ENCODE assay signal across 21 cellular contexts in the genomic region with DNA sequence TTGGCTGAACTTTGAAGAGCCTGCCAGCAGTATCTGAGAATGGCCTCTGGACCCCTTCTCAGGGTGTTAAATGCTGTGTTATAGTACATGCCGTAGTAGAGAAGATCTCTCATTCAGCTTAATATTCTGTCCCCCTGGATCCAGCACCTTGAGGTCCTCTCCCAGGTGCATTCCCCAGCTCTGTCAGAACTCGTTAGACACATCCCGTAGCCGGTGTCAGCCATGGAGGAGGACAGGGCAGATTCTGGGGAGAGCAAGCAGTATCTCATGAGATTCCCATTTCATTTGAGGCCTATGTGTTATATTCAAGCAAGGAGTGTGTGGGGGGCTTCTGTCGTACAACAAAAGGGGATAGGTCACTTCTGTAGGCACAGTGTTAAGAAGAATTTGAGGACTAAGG. TPM values are rescaled to one million over a fixed set of nuclear protein-coding genes. Genes with fewer than 3 reads are reported as not detected.
DNase-seq lines count a peak whose midpoint lies in the region; ATAC-seq and TF ChIP-seq lines count a peak whose summit lies in the region.
"Had no signal": no experiment of that assay in that cellular context is flagged by ENCODE, and none has a peak within 500 bp of the region (broad histone marks: within the 10 kb centered on the region; RNA-seq: fewer than 3 reads in every experiment).

No MANE protein-coding gene starts in this region.

- H3K27me3 ChIP-seq in spleen (replicated peaks in 1 of 7): no peaks in the 10 kb centered on the region
- H3K27me3 ChIP-seq: BE2C had no signal

- no peak overlapping the region for H3K27ac ChIP-seq in spleen
- H3K27ac ChIP-seq: HL-60, KMS-11 had no signal

- H3K4me1 Mint-ChIP-seq in activated naive CD4-positive, alpha-beta T cell treated with anti-CD3 and anti-CD28 coated beads, Interleukin-2, amount 10 ng/mL, durations not matched to agents 7 days and 5 days: peaks cover 38% of the 10 kb centered on the region
- peaks cover 60% of the 10 kb centered on the region for H3K4me1 Mint-ChIP-seq in activated B cell treated with CpG ODN at 0.5 μM for 24 hours
- peaks cover 16% of the 10 kb centered on the region for H3K4me1 Mint-ChIP-seq in glutamatergic neuron (ENCODE audit: low read depth, unreplicated experiment)
- peaks cover 9% of the 10 kb centered on the region for H3K4me1 Mint-ChIP-seq in activated CD8-positive, alpha-beta memory T cell treated with anti-CD3 and anti-CD28 coated beads, Interleukin-2, amount 10 ng/mL, durations not matched to agents 7 days and 5 days

- H3K9me3 Mint-ChIP-seq in activated naive CD4-positive, alpha-beta T cell treated with anti-CD3 and anti-CD28 coated beads, Interleukin-2, amount 10 ng/mL, durations not matched to agents 7 days and 5 days: no peaks in the 10 kb centered on the region
- no peaks in the 10 kb centered on the region for H3K9me3 Mint-ChIP-seq in activated B cell treated with CpG ODN at 0.5 μM for 24 hours
- H3K9me3 Mint-ChIP-seq in glutamatergic neuron (ENCODE audit: unreplicated experiment): peaks cover 2% of the 10 kb centered on the region
- no peaks in the 10 kb centered on the region for H3K9me3 Mint-ChIP-seq in activated CD8-positive, alpha-beta memory T cell treated with anti-CD3 and anti-CD28 coated beads, Interleukin-2, amount 10 ng/mL, durations not matched to agents 7 days and 5 days (ENCODE audit: low read depth)
- H3K9me3 Mint-ChIP-seq: HFFc6 had no signal

- TF ChIP-seq POLR2A in spleen (IDR thresholded peaks at IDR 0.05): no peak

- H3K9me3 ChIP-seq in spleen: no peaks in the 10 kb centered on the region
- H3K9me3 ChIP-seq: BE2C had no signal

- H3K4me3 ChIP-seq in spleen: no peak overlapping the region

- H3K27me3 Mint-ChIP-seq in activated naive CD4-positive, alpha-beta T cell treated with anti-CD3 and anti-CD28 coated beads, Interleukin-2, amount 10 ng/mL, durations not matched to agents 7 days and 5 days: no peaks in the 10 kb centered on the region
- H3K27me3 Mint-ChIP-seq in activated B cell treated with CpG ODN at 0.5 μM for 24 hours: no peaks in the 10 kb centered on the region
- H3K27me3 Mint-ChIP-seq in glutamatergic neuron (ENCODE audit: unreplicated experiment): peaks cover 3% of the 10 kb centered on the region
- no peaks in the 10 kb centered on the region for H3K27me3 Mint-ChIP-seq in activated CD8-positive, alpha-beta memory T cell treated with anti-CD3 and anti-CD28 coated beads, Interleukin-2, amount 10 ng/mL, durations not matched to agents 7 days and 5 days

- POLR2A ChIA-PET in activated B cell treated with CpG ODN at 0.5 μM for 24 hours (lab: Charles Lee): interaction anchor here (0.7 kb wide), 1 partner anchor 73 kb away, joined by 3 read pairs; no protein-coding TSS in a partner anchor

- ATAC-seq in activated B cell treated with CpG ODN at 0.5 μM for 24 hours (ENCODE audit: low read depth) (no peak), HG02981 (IDR thresholded peaks at IDR 0.05; ENCODE audit: unreplicated experiment) (no peak)
- no peak for ATAC-seq in activated CD8-positive, alpha-beta memory T cell treated with anti-CD3 and anti-CD28 coated beads, Interleukin-2, amount 10 ng/mL, durations not matched to agents 7 days and 5 days

- TF ChIP-seq CTCF in activated B cell treated with CpG ODN at 0.5 μM for 24 hours (IDR thresholded peaks at IDR 0.05) (no peak), glutamatergic neuron (IDR thresholded peaks at IDR 0.05; ENCODE audit: partially characterized antibody, unreplicated experiment) (no peak), spleen (IDR thresholded peaks at IDR 0.05 in 8 of 11, conservative IDR thresholded peaks at IDR 0.05 in 3 of 11) (no peak)

- DNase-seq in activated naive CD4-positive, alpha-beta T cell treated with anti-CD3 and anti-CD28 coated beads, Interleukin-2, amount 10 ng/mL, durations not matched to agents 7 days and 5 days: no peak
- no peak for DNase-seq in activated naive CD4-positive, alpha-beta T cell treated with Interleukin-2 at 50 U/mL for 16 hours
- DNase-seq in activated B cell treated with CpG ODN at 0.5 μM for 24 hours (no peak), glutamatergic neuron (no peak), spleen (peak; percentile 42)
- DNase-seq in stimulated activated CD4-positive, alpha-beta T cell treated with anti-CD3 and anti-CD28 coated beads, Interleukin-1b, Interleukin-23, amount 100 ng/mL, for 48 hours: no peak
- DNase-seq in activated CD8-positive, alpha-beta memory T cell treated with anti-CD3 and anti-CD28 coated beads, Interleukin-2, amount 10 ng/mL, durations not matched to agents 7 days and 5 days: no peak
- DNase-seq: 8988T, BE2C, DMS79, HFFc6, NCI-H1417 treated with DMSO at 0.1 percent for 48 hours, NCI-H187 treated with DMSO at 0.1 percent for 48 hours, NCI-H2227 treated with DMSO at 0.1 percent for 48 hours, NCI-H510A treated with DMSO at 0.1 percent for 48 hours, NCI-H774, SHP77 had no signal

- CTCF ChIA-PET in activated naive CD4-positive, alpha-beta T cell treated with anti-CD3 and anti-CD28 coated beads, Interleukin-2, amount 10 ng/mL, durations not matched to agents 7 days and 5 days (lab: Charles Lee): interaction anchor here (3.0 kb wide), 1 partner anchor 18 kb away, joined by 7 read pairs; no protein-coding TSS in a partner anchor
- CTCF ChIA-PET in activated B cell treated with CpG ODN at 0.5 μM for 24 hours (lab: Charles Lee): interaction anchor here (0.6 kb wide), 1 partner anchor 229 kb away, joined by 4 read pairs; no protein-coding TSS in a partner anchor
- CTCF ChIA-PET in activated CD8-positive, alpha-beta memory T cell treated with anti-CD3 and anti-CD28 coated beads, Interleukin-2, amount 10 ng/mL, durations not matched to agents 7 days and 5 days (lab: Charles Lee): no interaction called here

- peaks cover 0 to 85% (median 12%) of the 10 kb centered on the region in 6 donors for H3K4me1 ChIP-seq in spleen
- H3K4me1 ChIP-seq: BE2C had no signal

- peaks cover 68% of the 10 kb centered on the region for H3K36me3 Mint-ChIP-seq in activated naive CD4-positive, alpha-beta T cell treated with anti-CD3 and anti-CD28 coated beads, Interleukin-2, amount 10 ng/mL, durations not matched to agents 7 days and 5 days
- H3K36me3 Mint-ChIP-seq in activated B cell treated with CpG ODN at 0.5 μM for 24 hours (ENCODE audit: low read depth) (peaks cover 60% of the 10 kb centered on the region), glutamatergic neuron (ENCODE audit: unreplicated experiment) (peaks cover 5% of the 10 kb centered on the region)
- H3K36me3 Mint-ChIP-seq in activated CD8-positive, alpha-beta memory T cell treated with anti-CD3 and anti-CD28 coated beads, Interleukin-2, amount 10 ng/mL, durations not matched to agents 7 days and 5 days: peaks cover 53% of the 10 kb centered on the region

- intact Hi-C loops in activated B cell treated with CpG ODN at 0.5 μM for 24 hours (cut with micrococcal nuclease) (no loop called here), spleen (cut with DNase I; ENCODE audit: low total_unique reads) (no loop called here)

- H3K27ac Mint-ChIP-seq in activated naive CD4-positive, alpha-beta T cell treated with anti-CD3 and anti-CD28 coated beads, Interleukin-2, amount 10 ng/mL, durations not matched to agents 7 days and 5 days: peak overlapping the region; percentile 35
- H3K27ac Mint-ChIP-seq in activated B cell treated with CpG ODN at 0.5 μM for 24 hours: peak overlapping the region; percentile 5
- peak overlapping the region; percentile 3 for H3K27ac Mint-ChIP-seq in glutamatergic neuron (ENCODE audit: unreplicated experiment)
- no peak overlapping the region for H3K27ac Mint-ChIP-seq in activated CD8-positive, alpha-beta memory T cell treated with anti-CD3 and anti-CD28 coated beads, Interleukin-2, amount 10 ng/mL, durations not matched to agents 7 days and 5 days

- 93 to 100% (median 95%) methylated on average over 5 of the region's 5 CpGs for WGBS in spleen, 5 donors

- no peak overlapping the region for H3K4me3 Mint-ChIP-seq in activated naive CD4-positive, alpha-beta T cell treated with anti-CD3 and anti-CD28 coated beads, Interleukin-2, amount 10 ng/mL, durations not matched to agents 7 days and 5 days
- H3K4me3 Mint-ChIP-seq in activated B cell treated with CpG ODN at 0.5 μM for 24 hours (no peak overlapping the region), glutamatergic neuron (ENCODE audit: unreplicated experiment) (no peak overlapping the region)
- no peak overlapping the region for H3K4me3 Mint-ChIP-seq in activated CD8-positive, alpha-beta memory T cell treated with anti-CD3 and anti-CD28 coated beads, Interleukin-2, amount 10 ng/mL, durations not matched to agents 7 days and 5 days
- H3K4me3 Mint-ChIP-seq: HFFc6 had no signal

- peaks cover 0 to 86% (median 12%) of the 10 kb centered on the region in 6 donors for H3K36me3 ChIP-seq in spleen
- H3K36me3 ChIP-seq: BE2C had no signal

RNA-seq across cellular contexts. Expression of gene NACAD, which starts 34.8 kb away (rescaled TPM):
- 0.33 and 0.93 TPM in 2 replicates for total RNA-seq in activated B cell treated with CpG ODN at 0.5 μM for 24 hours
- total RNA-seq in glutamatergic neuron (ENCODE audit: unreplicated experiment): 125 TPM
- 1 to 10 TPM; 1.2 to 6.2 (median 3.4) TPM for total RNA-seq in spleen
- polyA plus RNA-seq in spleen: 1 to 10 TPM in 1 of 3 donors, under 1 TPM in 2; 0.30 to 1.0 (median 0.30) TPM
- under 1 TPM; 0.09 to 0.35 TPM for total RNA-seq in activated CD8-positive, alpha-beta memory T cell treated with anti-CD3 and anti-CD28 coated beads, Interleukin-2, amount 10 ng/mL, durations not matched to agents 7 days and 5 days
- total RNA-seq: OCI-LY7 had no signal

RNA-seq across cellular contexts. Expression of gene CCM2, which starts 53.9 kb away (rescaled TPM):
- 83.8 and 89.0 TPM in 2 replicates for total RNA-seq in activated B cell treated with CpG ODN at 0.5 μM for 24 hours
- total RNA-seq in glutamatergic neuron (ENCODE audit: unreplicated experiment): 92.6 TPM
- total RNA-seq in spleen: 10 to 100 TPM; 67.8 to 94.2 (median 80.9) TPM
- 100 to 1,000 TPM in 2 of 3 donors, 10 to 100 TPM in 1; 80.8 to 108 (median 107) TPM for polyA plus RNA-seq in spleen
- 100 to 1,000 TPM in 1 of 2 experiments, 10 to 100 TPM in 1; 87.5 to 113 TPM for total RNA-seq in activated CD8-positive, alpha-beta memory T cell treated with anti-CD3 and anti-CD28 coated beads, Interleukin-2, amount 10 ng/mL, durations not matched to agents 7 days and 5 days

RNA-seq across cellular contexts. Expression of gene TBRG4, which starts 57.6 kb away (rescaled TPM):
- total RNA-seq in activated B cell treated with CpG ODN at 0.5 μM for 24 hours: 109 and 128 TPM in 2 replicates
- total RNA-seq in glutamatergic neuron (ENCODE audit: unreplicated experiment): 90.1 TPM
- total RNA-seq in spleen: 10 to 100 TPM; 37.9 to 77.1 (median 67.4) TPM
- 10 to 100 TPM; 42.9 to 59.9 (median 46.2) TPM for polyA plus RNA-seq in spleen
- total RNA-seq in activated CD8-positive, alpha-beta memory T cell treated with anti-CD3 and anti-CD28 coated beads, Interleukin-2, amount 10 ng/mL, durations not matched to agents 7 days and 5 days: 100 to 1,000 TPM; 121 to 152 TPM

Comparison
In these comparisons a context has a peak if more than half of its experiments do, and no peak if none do; other contexts are left out.
1. RNA of gene NACAD, which starts 34.8 kb away (total RNA-seq): 125 TPM in glutamatergic neuron (single experiment); 1.2 to 6.2 TPM in spleen, 0.09 to 0.35 TPM in activated CD8-positive, alpha-beta memory T cell treated with anti-CD3 and anti-CD28 coated beads, Interleukin-2, amount 10 ng/mL, durations not matched to agents 7 days and 5 days and 0.33 to 0.93 TPM in activated B cell treated with CpG ODN at 0.5 μM for 24 hours; every median in the first group is over 10 times any median in the second.